16 cellular contexts compared by ENCODE assay signal in the genomic region with DNA sequence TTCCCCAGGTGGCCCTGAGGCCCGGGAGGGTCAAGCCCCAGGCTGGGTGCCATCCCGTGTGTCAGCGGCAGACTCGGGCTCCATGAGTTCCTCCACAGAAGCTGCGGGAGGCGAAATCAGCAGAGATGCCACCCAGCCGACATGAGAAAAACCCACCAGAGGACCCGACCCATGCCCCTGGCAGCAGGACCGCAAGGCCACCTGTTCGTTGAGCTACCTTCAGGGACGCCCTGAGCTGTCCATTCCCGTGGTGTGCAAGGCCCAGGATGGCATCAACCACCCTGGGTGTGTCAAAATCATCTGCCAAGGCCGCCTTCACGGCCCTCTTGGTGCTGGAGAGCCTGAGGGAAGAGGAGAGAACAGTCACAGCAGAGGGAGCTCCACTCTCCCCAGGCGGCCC.
"Had no signal": no experiment of that assay in that cellular context is flagged by ENCODE, and none has a peak within 500 bp of the region (broad histone marks: within the 10 kb centered on the region; RNA-seq: fewer than 3 reads in every experiment).

No MANE protein-coding gene starts in this region.

- H3K27ac Mint-ChIP-seq: activated naive CD8-positive, alpha-beta T cell treated with anti-CD3 and anti-CD28 coated beads for 36 hours; activated T-helper 1 cell treated with anti-CD3 and anti-CD28 coated beads, Interleukin-12 subunit alpha, Interleukin-12 subunit beta, Interleukin-2, Interleukin-4 antibody, amounts not matched to agents 30 ng/mL and 10 ng/mL and 1 ng/mL, durations not matched to agents 14 hours and 24 hours and 36 hours; T-helper 1 cell treated with Interleukin-12 subunit alpha and Interleukin-12 subunit beta and Interleukin-4 antibody, amounts not matched to agents 30 μg/mL and 1 μg/mL, for 36 hours had no signal

- H3K4me3 ChIP-seq: cardiac muscle cell, ovary, thyroid gland had no signal

- H3K36me3 ChIP-seq: ovary had no signal

- H3K27ac ChIP-seq: cardiac muscle cell, ovary, thyroid gland had no signal

- DNase-seq: activated CD4-positive, alpha-beta T cell treated with anti-CD3 and anti-CD28 coated beads, Interleukin-2, amount 50 U/mL, for 1 hour; activated naive CD8-positive, alpha-beta T cell treated with anti-CD3 and anti-CD28 coated beads for 36 hours; amniotic stem cell; erythroblast; foreskin melanocyte; islet precursor cell; stimulated activated CD4-positive, alpha-beta T cell treated with anti-CD3 and anti-CD28 coated beads, Interleukin-4, amount 100 ng/mL, for 4 hours; stimulated activated naive CD4-positive, alpha-beta T cell; thyroid gland had no signal

- H3K9me3 Mint-ChIP-seq: activated naive CD8-positive, alpha-beta T cell treated with anti-CD3 and anti-CD28 coated beads for 36 hours; activated T-helper 1 cell treated with anti-CD3 and anti-CD28 coated beads, Interleukin-12 subunit alpha, Interleukin-12 subunit beta, Interleukin-2, Interleukin-4 antibody, amounts not matched to agents 30 ng/mL and 10 ng/mL and 1 ng/mL, durations not matched to agents 14 hours and 24 hours and 36 hours; neural crest cell; T-helper 1 cell treated with Interleukin-12 subunit alpha and Interleukin-12 subunit beta and Interleukin-4 antibody, amounts not matched to agents 30 μg/mL and 1 μg/mL, for 36 hours had no signal

- H3K27me3 ChIP-seq: cardiac muscle cell, dorsolateral prefrontal cortex, ovary, thyroid gland had no signal

- FAIRE-seq: endometrium had no signal

- H3K4me1 Mint-ChIP-seq: activated naive CD8-positive, alpha-beta T cell treated with anti-CD3 and anti-CD28 coated beads for 36 hours had no signal

- H3K27me3 Mint-ChIP-seq: activated naive CD8-positive, alpha-beta T cell treated with anti-CD3 and anti-CD28 coated beads for 36 hours had no signal

- H3K9me3 ChIP-seq: ovary, thyroid gland had no signal

- H3K4me3 Mint-ChIP-seq: activated naive CD8-positive, alpha-beta T cell treated with anti-CD3 and anti-CD28 coated beads for 36 hours; activated T-helper 1 cell treated with anti-CD3 and anti-CD28 coated beads, Interleukin-12 subunit alpha, Interleukin-12 subunit beta, Interleukin-2, Interleukin-4 antibody, amounts not matched to agents 30 ng/mL and 10 ng/mL and 1 ng/mL, durations not matched to agents 14 hours and 24 hours and 36 hours; neural crest cell; T-helper 1 cell treated with Interleukin-12 subunit alpha and Interleukin-12 subunit beta and Interleukin-4 antibody, amounts not matched to agents 30 μg/mL and 1 μg/mL, for 36 hours had no signal
